8 cellular contexts compared by ENCODE assay signal in the genomic region with DNA sequence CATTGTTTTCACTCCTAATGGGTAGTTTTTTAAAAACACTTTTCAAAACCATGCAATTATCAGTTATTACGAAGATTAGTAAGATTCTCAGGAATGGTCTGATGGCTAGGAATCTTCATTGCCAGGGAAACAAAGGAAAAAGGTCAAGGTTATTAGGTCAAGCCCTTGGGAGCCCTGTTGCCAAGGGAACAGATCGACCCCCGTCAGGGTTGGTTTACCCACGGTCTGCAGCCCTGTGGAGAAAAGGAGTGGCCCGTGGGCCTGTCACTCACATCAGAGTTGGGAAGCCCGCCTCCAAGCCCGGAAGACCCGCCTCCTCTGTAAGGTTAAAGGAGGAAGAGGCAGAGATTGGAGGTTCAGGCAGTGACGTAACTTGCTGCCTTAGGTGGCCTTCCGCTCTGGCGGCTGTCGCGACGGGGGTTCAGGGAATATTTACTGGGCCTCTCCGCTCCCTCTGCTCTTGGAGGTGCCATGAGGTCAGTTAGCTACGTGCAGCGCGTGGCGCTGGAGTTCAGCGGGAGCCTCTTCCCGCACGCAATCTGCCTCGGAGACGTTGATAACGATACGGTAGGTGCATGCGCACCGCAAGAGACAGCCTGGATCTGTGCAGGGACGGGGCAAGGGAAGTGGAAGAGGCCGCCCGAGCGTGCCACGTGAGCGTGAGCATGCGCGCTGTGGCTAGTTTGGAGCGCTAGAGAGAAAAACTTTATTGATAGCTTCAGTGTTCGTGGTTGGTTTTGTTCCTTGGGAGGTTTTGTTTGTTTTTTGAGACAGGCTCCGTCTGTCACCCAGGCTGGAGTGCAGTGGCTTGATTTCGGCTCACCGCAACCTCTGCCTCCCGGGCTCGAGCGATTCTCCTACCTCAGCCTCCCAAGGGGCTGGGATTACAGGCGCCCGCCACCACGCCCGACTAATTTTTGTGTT. TPM values are rescaled to one million over a fixed set of nuclear protein-coding genes. Genes with fewer than 3 reads are reported as not detected.
DNase-seq lines count a peak whose midpoint lies in the region; ATAC-seq, FAIRE-seq and TF ChIP-seq lines count a peak whose summit lies in the region.

ITFG2 (plus strand) TSS at position 379 of the 924 bp plus-strand sequence; CDS start at position 472, 93 bp downstream.

- peak; percentile 96 for ATAC-seq in HG03460 (IDR thresholded peaks at IDR 0.05; ENCODE audit: unreplicated experiment)

- no peaks in the 10 kb centered on the region for H3K27me3 ChIP-seq in BJ (ENCODE audit: control insufficient read depth, insufficient read depth, low read length)

- POLR2A ChIA-PET in BJ (lab: Charles Lee) = interaction anchor here (0.5 to 0.6 kb wide), 2 partner anchors 13 to 57 kb away, joined by 3 to 6 read pairs; no protein-coding TSS in a partner anchor

- TF ChIP-seq CTCF in BJ (IDR thresholded peaks at IDR 0.05; ENCODE audit: insufficient read depth, low read depth, low read length) = no peak

- H3K4me3 ChIP-seq in BJ (ENCODE audit: low read depth, low read length) = peak within 1 kb of the TSS; percentile 86

- CTCF ChIA-PET in BJ (lab: Yijun Ruan, JAX) = interaction anchor here (0.6 to 2.8 kb wide), 8 partner anchors 10 to 1178 kb away, joined by 3 to 17 read pairs (median 5); no protein-coding TSS in a partner anchor

- H3K36me3 ChIP-seq in BJ (ENCODE audit: control insufficient read depth, insufficient read depth, low read length) = no peaks in the 10 kb centered on the region; the same call in 1 of the 2 replicates

- DNase-seq in BJ (ENCODE audit: low read depth) = peak; percentile 90
- DNase-seq in GM19240 (ENCODE audit: insufficient read length, low spot score) = peak; percentile 81
- peak; percentile 98 to 99 for DNase-seq in NCI-H526 (lab: John Stamatoyannopoulos, UW)
- peak; percentile 98 for DNase-seq in activated CD4-positive, alpha-beta T cell treated with anti-CD3 and anti-CD28 coated beads for 48 hours
- DNase-seq in kidney glomerular epithelial cell (lab: John Stamatoyannopoulos, UW) = peak; percentile 99
- peak; percentile 82 to 86 for DNase-seq in stimulated activated CD4-positive, alpha-beta T cell treated with anti-CD3 and anti-CD28 coated beads, Interleukin-1b, Interleukin-23, amount 100 ng/mL, for 1 hour (ENCODE audit: low read depth in 2 of 2)

- peak; percentile 24 for FAIRE-seq in colon (lab: Jason Lieb, UNC)

RNA-seq across cellular contexts. Expression of gene ITFG2, which starts in this region (rescaled TPM):
- 21.9 and 27.6 TPM in 2 replicates for polyA plus RNA-seq in BJ (2011; rRNA removed)
- 27.2 and 30.3 TPM in 2 replicates for polyA minus RNA-seq in BJ (2011; rRNA and poly(A)+ RNA removed)

Comparison
In these comparisons a context has a peak if more than half of its experiments do, and no peak if none do; other contexts are left out.
1. Peak in every context shown above with its lines: DNase-seq, ATAC-seq and H3K4me3 ChIP-seq.